In the genomic region with DNA sequence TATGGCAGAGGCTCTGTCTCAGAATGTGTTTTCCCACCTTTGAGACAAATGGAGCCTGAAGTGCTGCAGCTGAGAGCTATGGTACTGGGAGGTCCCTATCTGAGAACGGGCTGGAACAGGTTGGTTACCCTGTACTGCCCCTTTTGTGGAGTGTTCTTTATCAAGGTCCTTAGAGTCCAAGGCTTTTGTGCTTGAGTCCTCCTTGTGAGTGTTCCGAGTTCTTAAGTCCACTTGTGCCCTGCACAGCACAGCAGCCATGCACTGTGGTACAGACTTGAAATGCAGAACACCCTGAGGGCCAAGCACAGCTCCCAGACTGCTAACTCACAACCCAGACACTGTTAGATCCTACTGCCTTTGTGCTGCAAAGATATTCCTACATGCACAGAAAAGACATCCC, we compare ENCODE assay signal across 34 cellular contexts.
"Had no signal": no experiment of that assay in that cellular context is flagged by ENCODE, and none has a peak within 500 bp of the region (broad histone marks: within the 10 kb centered on the region; RNA-seq: fewer than 3 reads in every experiment).

No MANE protein-coding gene starts in this region.

- H3K36me3 Mint-ChIP-seq: activated naive CD8-positive, alpha-beta T cell treated with anti-CD3 and anti-CD28 coated beads, Interleukin-2, amount 10 ng/mL, durations not matched to agents 7 days and 5 days had no signal

- DNase-seq: activated CD4-positive, alpha-beta T cell treated with anti-CD3 and anti-CD28 coated beads for 36 hours; activated CD4-positive, alpha-beta T cell treated with anti-CD3 and anti-CD28 coated beads, Interleukin-2, amount 10 ng/mL, durations not matched to agents 7 days and 5 days; activated CD4-positive, alpha-beta T cell treated with anti-CD3 and anti-CD28 coated beads, Interleukin-2, amount 50 U/mL, for 48 hours; activated CD8-positive, alpha-beta T cell treated with anti-CD3 and anti-CD28 coated beads, Interleukin-2, amount 10 ng/mL, durations not matched to agents 7 days and 5 days; activated gamma-delta T cell; activated naive CD4-positive, alpha-beta T cell treated with Interleukin-2 at 50 U/mL for 16 hours; activated naive CD8-positive, alpha-beta T cell treated with anti-CD3 and anti-CD28 coated beads, Interleukin-2, amount 10 ng/mL, durations not matched to agents 7 days and 5 days; activated T-cell treated with anti-CD3 and anti-CD28 coated beads, Interleukin-2, amount 50 U/mL, for 24 hours; amygdala; caudate nucleus; MM.1S; MV-4-11; NCI-H1092; NCI-H1436 treated with DMSO at 0.1 percent for 48 hours; NCI-H187; NCI-H2029 treated with DMSO at 0.1 percent for 48 hours; NCI-H2107; NCI-H226; NCI-H446 treated with DMSO at 0.1 percent for 48 hours; NCI-H524; NCI-H69; SHP77 treated with DMSO at 0.1 percent for 48 hours; SK-N-SH had no signal

- H3K9me2 ChIP-seq: SK-N-SH had no signal

- H3K9ac ChIP-seq: KMS-11, SK-N-SH had no signal

- H3K9me3 ChIP-seq: ascending aorta, breast epithelium, SJSA1, SK-N-SH had no signal

- H3K4me2 ChIP-seq: KMS-11, SK-N-SH had no signal

- H3K4me1 ChIP-seq: breast epithelium had no signal

- H3K4me1 Mint-ChIP-seq: activated CD4-positive, alpha-beta T cell treated with anti-CD3 and anti-CD28 coated beads for 36 hours had no signal

- H3K36me3 ChIP-seq: breast epithelium had no signal

- H3K4me3 Mint-ChIP-seq: activated CD4-positive, alpha-beta T cell treated with anti-CD3 and anti-CD28 coated beads for 36 hours; activated CD4-positive, alpha-beta T cell treated with anti-CD3 and anti-CD28 coated beads, Interleukin-2, amount 10 ng/mL, durations not matched to agents 7 days and 5 days; activated CD8-positive, alpha-beta T cell treated with anti-CD3 and anti-CD28 coated beads, Interleukin-2, amount 10 ng/mL, durations not matched to agents 7 days and 5 days; activated naive CD4-positive, alpha-beta T cell treated with anti-CD3 and anti-CD28 coated beads, Interleukin-2, amount 50 U/mL, for 24 hours; activated naive CD8-positive, alpha-beta T cell treated with anti-CD3 and anti-CD28 coated beads, Interleukin-2, amount 10 ng/mL, durations not matched to agents 7 days and 5 days; activated T-cell treated with anti-CD3 and anti-CD28 coated beads, Interleukin-2, amount 50 U/mL, for 24 hours; T-helper 1 cell treated with Interleukin-12 subunit alpha and Interleukin-12 subunit beta and Interleukin-4 antibody, amounts not matched to agents 30 μg/mL and 1 μg/mL, for 36 hours; T-helper 2 cell treated with Interferon-gamma antibody and Interleukin-4, amounts not matched to agents 5 μg/mL and 100 μg/mL, for 36 hours had no signal

- H3K27me3 ChIP-seq: ascending aorta, breast epithelium, SJSA1 had no signal

- H3K9me3 Mint-ChIP-seq: activated CD4-positive, alpha-beta T cell treated with anti-CD3 and anti-CD28 coated beads, Interleukin-2, amount 10 ng/mL, durations not matched to agents 7 days and 5 days; activated naive CD4-positive, alpha-beta T cell treated with anti-CD3 and anti-CD28 coated beads, Interleukin-2, amount 50 U/mL, for 24 hours; activated naive CD8-positive, alpha-beta T cell treated with anti-CD3 and anti-CD28 coated beads, Interleukin-2, amount 10 ng/mL, durations not matched to agents 7 days and 5 days; activated T-cell treated with anti-CD3 and anti-CD28 coated beads, Interleukin-2, amount 50 U/mL, for 24 hours; activated T-helper 2 cell treated with anti-CD3 and anti-CD28 coated beads, Interferon-gamma antibody, Interleukin-2, Interleukin-4, amounts not matched to agents 10 μg/mL and 5 μg/mL and 100 μg/mL, durations not matched to agents 14 hours and 24 hours and 36 hours; T-helper 1 cell treated with Interleukin-12 subunit alpha and Interleukin-12 subunit beta and Interleukin-4 antibody, amounts not matched to agents 30 μg/mL and 1 μg/mL, for 36 hours; T-helper 2 cell treated with Interferon-gamma antibody and Interleukin-4, amounts not matched to agents 5 μg/mL and 100 μg/mL, for 36 hours had no signal

- FAIRE-seq: TTC549 had no signal

- H3K27ac ChIP-seq: ascending aorta, breast epithelium, KMS-11, SJSA1 had no signal

- H3K27ac Mint-ChIP-seq: activated CD4-positive, alpha-beta T cell treated with anti-CD3 and anti-CD28 coated beads for 36 hours; activated CD4-positive, alpha-beta T cell treated with anti-CD3 and anti-CD28 coated beads, Interleukin-2, amount 10 ng/mL, durations not matched to agents 7 days and 5 days; activated CD8-positive, alpha-beta T cell treated with anti-CD3 and anti-CD28 coated beads, Interleukin-2, amount 10 ng/mL, durations not matched to agents 7 days and 5 days; activated naive CD4-positive, alpha-beta T cell treated with anti-CD3 and anti-CD28 coated beads, Interleukin-2, amount 50 U/mL, for 24 hours; activated naive CD8-positive, alpha-beta T cell treated with anti-CD3 and anti-CD28 coated beads, Interleukin-2, amount 10 ng/mL, durations not matched to agents 7 days and 5 days; activated T-cell treated with anti-CD3 and anti-CD28 coated beads, Interleukin-2, amount 50 U/mL, for 24 hours; activated T-helper 2 cell treated with anti-CD3 and anti-CD28 coated beads, Interferon-gamma antibody, Interleukin-2, Interleukin-4, amounts not matched to agents 10 μg/mL and 5 μg/mL and 100 μg/mL, durations not matched to agents 14 hours and 24 hours and 36 hours; T-helper 1 cell treated with Interleukin-12 subunit alpha and Interleukin-12 subunit beta and Interleukin-4 antibody, amounts not matched to agents 30 μg/mL and 1 μg/mL, for 36 hours; T-helper 2 cell treated with Interferon-gamma antibody and Interleukin-4, amounts not matched to agents 5 μg/mL and 100 μg/mL, for 36 hours had no signal

- ATAC-seq: activated CD4-positive, alpha-beta T cell treated with anti-CD3 and anti-CD28 coated beads for 36 hours; activated CD4-positive, CD25-positive, alpha-beta regulatory T cell treated with anti-CD3 and anti-CD28 coated beads, Interleukin-2, amount 50 U/mL, for 24 hours; activated CD8-positive, alpha-beta T cell treated with anti-CD3 and anti-CD28 coated beads, Interleukin-2, amount 10 ng/mL, durations not matched to agents 7 days and 5 days; Panc1 had no signal

- H3K4me3 ChIP-seq: ascending aorta, breast epithelium, SJSA1 had no signal

- H3K27me3 Mint-ChIP-seq: activated CD4-positive, alpha-beta T cell treated with anti-CD3 and anti-CD28 coated beads for 36 hours; activated CD4-positive, alpha-beta T cell treated with anti-CD3 and anti-CD28 coated beads, Interleukin-2, amount 10 ng/mL, durations not matched to agents 7 days and 5 days; activated naive CD4-positive, alpha-beta T cell treated with anti-CD3 and anti-CD28 coated beads, Interleukin-2, amount 50 U/mL, for 24 hours; activated naive CD8-positive, alpha-beta T cell treated with anti-CD3 and anti-CD28 coated beads, Interleukin-2, amount 10 ng/mL, durations not matched to agents 7 days and 5 days; activated T-cell treated with anti-CD3 and anti-CD28 coated beads, Interleukin-2, amount 50 U/mL, for 24 hours had no signal
